In the genomic region with DNA sequence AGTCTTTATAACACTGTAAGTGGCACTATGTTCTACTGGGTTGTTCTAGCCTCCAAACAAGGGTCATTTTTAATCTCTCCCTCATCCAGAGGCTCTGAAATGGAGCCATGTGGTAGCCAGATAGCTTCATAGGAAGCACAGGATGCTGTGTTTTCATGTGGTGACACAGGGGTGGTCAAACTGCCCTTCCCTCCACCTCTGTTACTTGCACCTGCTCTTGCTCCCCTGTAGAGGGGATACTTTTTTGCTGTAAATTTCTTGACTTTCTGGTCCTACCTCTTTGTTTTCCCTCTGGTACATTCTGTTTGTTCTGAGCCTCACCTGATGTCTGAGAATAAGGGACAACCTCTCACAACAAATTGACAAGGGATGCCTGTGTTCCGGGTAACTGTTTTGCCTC, we compare ENCODE assay signal across 19 cellular contexts.
"Had no signal": no experiment of that assay in that cellular context is flagged by ENCODE, and none has a peak within 500 bp of the region (broad histone marks: within the 10 kb centered on the region; RNA-seq: fewer than 3 reads in every experiment).

No MANE protein-coding gene starts in this region.

- H3K27ac ChIP-seq: RWPE1 had no signal

- H3K9me3 Mint-ChIP-seq: T-cell had no signal

- H3K4me3 ChIP-seq: MG63 had no signal

- H3K36me3 Mint-ChIP-seq: T-cell had no signal

- DNase-seq: IMR-90, Karpas-422, KG1, MG63, NCI-H1092 treated with DMSO at 0.1 percent for 48 hours, NCI-H1436, NCI-H187, NCI-H2029, NCI-H2081 treated with DMSO at 0.1 percent for 48 hours, NCI-H2171, NCI-H345, NCI-H524, NCI-H774, PC-3, SHP77, SK-N-SH, SW 1271, T-cell had no signal

- H3K36me3 ChIP-seq: MG63 had no signal

- H3K9me3 ChIP-seq: MG63, SK-N-SH had no signal

- H3K4me1 Mint-ChIP-seq: T-cell had no signal

- H3K9ac ChIP-seq: SK-N-SH had no signal

- H3K4me2 ChIP-seq: SK-N-SH had no signal

- H3K4me3 Mint-ChIP-seq: T-cell had no signal

- H3K27ac Mint-ChIP-seq: T-cell had no signal

- H3K9me2 ChIP-seq: SK-N-SH had no signal
